Comparison of ENCODE assay signal across 2 cellular contexts in genomic region chr10:60425392-60426110, GRCh38.
TF ChIP-seq lines count a peak whose summit lies in the region.

No MANE protein-coding gene starts in this region.

TF ChIP-seq in A549, 52 proteins besides CTCF, POLR2A, EP300 and RAD21:
- TF ChIP-seq NR3C1 (IDR thresholded peaks at IDR 0.05) (no peak), PBX3 (IDR thresholded peaks at IDR 0.05) (peak; percentile 47; the same call in 1 of the 2 replicates), GATA3 (IDR thresholded peaks at IDR 0.05; ENCODE audit: borderline replicate concordance) (peak; percentile 77), JUN (IDR thresholded peaks at IDR 0.05) (0 out of 5 replicates have a peak, but pooled peaks of 1 of the 2 experiments have one; percentile 28), FOSL2 (IDR thresholded peaks at IDR 0.05) (peak; percentile 29; the same call in 1 of the 2 replicates), FOSL2 (CRISPR knock-in tag; IDR thresholded peaks at IDR 0.05) (peak; percentile 45; the same call in 1 of the 2 replicates), HOXB5 (CRISPR knock-in tag; IDR thresholded peaks at IDR 0.05) (0 out of 2 replicates have a peak, but pooled peaks have one; percentile 56), SREBF2 (IDR thresholded peaks at IDR 0.05) (no peak), KDM1A (IDR thresholded peaks at IDR 0.05; ENCODE audit: low read depth) (peak; percentile 76; the same call in 1 of the 2 replicates), ZFP36 (IDR thresholded peaks at IDR 0.05; ENCODE audit: borderline replicate concordance, partially characterized antibody) (no peak), FOXS1 (CRISPR knock-in tag; IDR thresholded peaks at IDR 0.05) (peak; percentile 86; the same call in 1 of the 2 replicates), JUNB (IDR thresholded peaks at IDR 0.05) (peak; percentile 47; the same call in 1 of the 2 replicates), MAFK (IDR thresholded peaks at IDR 0.05; ENCODE audit: partially characterized antibody) (peak; percentile 11), CHD4 (IDR thresholded peaks at IDR 0.05; ENCODE audit: borderline replicate concordance) (peak; percentile 32; the same call in 1 of the 2 replicates)
- TF ChIP-seq, protein P1, sequence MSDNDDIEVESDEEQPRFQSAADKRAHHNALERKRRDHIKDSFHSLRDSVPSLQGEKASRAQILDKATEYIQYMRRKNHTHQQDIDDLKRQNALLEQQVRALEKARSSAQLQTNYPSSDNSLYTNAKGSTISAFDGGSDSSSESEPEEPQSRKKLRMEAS (IDR thresholded peaks at IDR 0.05): peak; percentile 55; the same call in 1 of the 2 replicates

TF ChIP-seq in IMR-90, 13 proteins besides CTCF, POLR2A, EP300 and RAD21:
- TF ChIP-seq BHLHE40 (IDR thresholded peaks at IDR 0.05; ENCODE audit: low read depth, low read length) (peak; percentile 7; the same call in 1 of the 2 replicates), MAZ (IDR thresholded peaks at IDR 0.05; ENCODE audit: borderline replicate concordance, low read depth, low read length) (no peak)
